4 cellular contexts compared by ENCODE assay signal in the genomic region with DNA sequence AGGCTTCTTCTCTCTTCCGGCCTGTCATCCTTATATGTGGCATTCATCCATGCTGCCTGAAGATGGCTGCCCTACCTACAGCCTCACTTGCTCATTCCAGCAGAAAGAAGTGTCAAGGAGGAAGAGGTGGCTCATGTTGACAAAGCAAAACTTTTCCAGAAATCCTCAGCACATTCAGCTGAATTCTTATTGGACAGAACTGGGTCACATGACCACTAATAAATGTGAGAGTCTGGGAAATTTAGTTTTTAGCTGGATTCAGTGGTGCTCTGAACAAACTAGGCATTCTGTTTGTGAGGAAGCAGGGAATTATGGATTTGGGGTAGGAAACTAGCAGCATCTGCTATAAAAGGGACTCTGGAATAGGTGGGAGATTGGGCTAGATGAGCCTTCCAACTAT.
TF ChIP-seq lines count a peak whose summit lies in the region.

No MANE protein-coding gene starts in this region.

TF ChIP-seq in SK-N-SH, 30 proteins besides CTCF, POLR2A, EP300 and RAD21:
- TF ChIP-seq, protein P1, sequence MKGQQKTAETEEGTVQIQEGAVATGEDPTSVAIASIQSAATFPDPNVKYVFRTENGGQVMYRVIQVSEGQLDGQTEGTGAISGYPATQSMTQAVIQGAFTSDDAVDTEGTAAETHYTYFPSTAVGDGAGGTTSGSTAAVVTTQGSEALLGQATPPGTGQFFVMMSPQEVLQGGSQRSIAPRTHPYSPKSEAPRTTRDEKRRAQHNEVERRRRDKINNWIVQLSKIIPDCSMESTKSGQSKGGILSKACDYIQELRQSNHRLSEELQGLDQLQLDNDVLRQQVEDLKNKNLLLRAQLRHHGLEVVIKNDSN (IDR thresholded peaks at IDR 0.05; ENCODE audit: borderline replicate concordance, low read depth) = 0 out of 2 replicates have a peak, but pooled peaks have one; percentile 10
- no peak for TF ChIP-seq FOSL2 (IDR thresholded peaks at IDR 0.05; ENCODE audit: borderline replicate concordance, low read depth)
- TF ChIP-seq, protein P2, sequence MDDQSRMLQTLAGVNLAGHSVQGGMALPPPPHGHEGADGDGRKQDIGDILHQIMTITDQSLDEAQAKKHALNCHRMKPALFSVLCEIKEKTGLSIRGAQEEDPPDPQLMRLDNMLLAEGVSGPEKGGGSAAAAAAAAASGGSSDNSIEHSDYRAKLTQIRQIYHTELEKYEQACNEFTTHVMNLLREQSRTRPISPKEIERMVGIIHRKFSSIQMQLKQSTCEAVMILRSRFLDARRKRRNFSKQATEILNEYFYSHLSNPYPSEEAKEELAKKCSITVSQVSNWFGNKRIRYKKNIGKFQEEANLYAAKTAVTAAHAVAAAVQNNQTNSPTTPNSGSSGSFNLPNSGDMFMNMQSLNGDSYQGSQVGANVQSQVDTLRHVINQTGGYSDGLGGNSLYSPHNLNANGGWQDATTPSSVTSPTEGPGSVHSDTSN (IDR thresholded peaks at IDR 0.05) = no peak
TF ChIP-seq in SK-N-SH: peak in this region for 1.

TF ChIP-seq in SK-N-SH treated with all-trans-retinoic acid at 6 μM for 48 hours, 23 proteins besides CTCF, POLR2A, EP300 and RAD21:
- no peak for TF ChIP-seq PPARA (CRISPR knock-in tag; IDR thresholded peaks at IDR 0.05; ENCODE audit: borderline replicate concordance)
- TF ChIP-seq, protein P3, sequence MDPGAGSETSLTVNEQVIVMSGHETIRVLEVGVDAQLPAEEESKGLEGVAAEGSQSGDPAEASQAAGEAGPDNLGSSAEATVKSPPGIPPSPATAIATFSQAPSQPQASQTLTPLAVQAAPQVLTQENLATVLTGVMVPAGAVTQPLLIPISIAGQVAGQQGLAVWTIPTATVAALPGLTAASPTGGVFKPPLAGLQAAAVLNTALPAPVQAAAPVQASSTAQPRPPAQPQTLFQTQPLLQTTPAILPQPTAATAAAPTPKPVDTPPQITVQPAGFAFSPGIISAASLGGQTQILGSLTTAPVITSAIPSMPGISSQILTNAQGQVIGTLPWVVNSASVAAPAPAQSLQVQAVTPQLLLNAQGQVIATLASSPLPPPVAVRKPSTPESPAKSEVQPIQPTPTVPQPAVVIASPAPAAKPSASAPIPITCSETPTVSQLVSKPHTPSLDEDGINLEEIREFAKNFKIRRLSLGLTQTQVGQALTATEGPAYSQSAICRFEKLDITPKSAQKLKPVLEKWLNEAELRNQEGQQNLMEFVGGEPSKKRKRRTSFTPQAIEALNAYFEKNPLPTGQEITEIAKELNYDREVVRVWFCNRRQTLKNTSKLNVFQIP (CRISPR knock-in tag; IDR thresholded peaks at IDR 0.05; ENCODE audit: borderline replicate concordance, low read depth) = no peak
- TF ChIP-seq TCF4 (CRISPR knock-in tag; IDR thresholded peaks at IDR 0.05; ENCODE audit: borderline replicate concordance) = no peak
- no peak for TF ChIP-seq ZNF70 (CRISPR knock-in tag; IDR thresholded peaks at IDR 0.05)

TF ChIP-seq in HCT116, 20 proteins besides CTCF, POLR2A, EP300 and RAD21:
- TF ChIP-seq, protein P4, sequence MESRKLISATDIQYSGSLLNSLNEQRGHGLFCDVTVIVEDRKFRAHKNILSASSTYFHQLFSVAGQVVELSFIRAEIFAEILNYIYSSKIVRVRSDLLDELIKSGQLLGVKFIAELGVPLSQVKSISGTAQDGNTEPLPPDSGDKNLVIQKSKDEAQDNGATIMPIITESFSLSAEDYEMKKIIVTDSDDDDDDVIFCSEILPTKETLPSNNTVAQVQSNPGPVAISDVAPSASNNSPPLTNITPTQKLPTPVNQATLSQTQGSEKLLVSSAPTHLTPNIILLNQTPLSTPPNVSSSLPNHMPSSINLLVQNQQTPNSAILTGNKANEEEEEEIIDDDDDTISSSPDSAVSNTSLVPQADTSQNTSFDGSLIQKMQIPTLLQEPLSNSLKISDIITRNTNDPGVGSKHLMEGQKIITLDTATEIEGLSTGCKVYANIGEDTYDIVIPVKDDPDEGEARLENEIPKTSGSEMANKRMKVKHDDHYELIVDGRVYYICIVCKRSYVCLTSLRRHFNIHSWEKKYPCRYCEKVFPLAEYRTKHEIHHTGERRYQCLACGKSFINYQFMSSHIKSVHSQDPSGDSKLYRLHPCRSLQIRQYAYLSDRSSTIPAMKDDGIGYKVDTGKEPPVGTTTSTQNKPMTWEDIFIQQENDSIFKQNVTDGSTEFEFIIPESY (IDR thresholded peaks at IDR 0.05; ENCODE audit: extremely low read depth, insufficient replicate concordance, low read length) = no peak
- TF ChIP-seq SRF (IDR thresholded peaks at IDR 0.05; ENCODE audit: low read depth) (no peak), EGR1 (IDR thresholded peaks at IDR 0.05; ENCODE audit: low read depth) (no peak), EZH2phosphoT487 (IDR thresholded peaks at IDR 0.05; ENCODE audit: borderline replicate concordance) (no peak), ELF1 (IDR thresholded peaks at IDR 0.05; ENCODE audit: borderline replicate concordance, low read depth) (no peak), SP1 (IDR thresholded peaks at IDR 0.05; ENCODE audit: low read depth) (no peak), SIN3A (IDR thresholded peaks at IDR 0.05; ENCODE audit: low read depth) (no peak), YY1 (IDR thresholded peaks at IDR 0.05; ENCODE audit: extremely low read depth, insufficient replicate concordance, low read depth, low read length) (no peak), TCF7L2 (IDR thresholded peaks at IDR 0.05; ENCODE audit: borderline replicate concordance, extremely low read depth, insufficient read depth, insufficient read length) (no peak), EZH2 (IDR thresholded peaks at IDR 0.05) (no peak), CBX3 (IDR thresholded peaks at IDR 0.05; ENCODE audit: low read depth) (no peak), POLR2AphosphoS5 (IDR thresholded peaks at IDR 0.05; ENCODE audit: low read depth, low read length) (no peak), ZFX (IDR thresholded peaks at IDR 0.05) (no peak), FOSL1 (IDR thresholded peaks at IDR 0.05; ENCODE audit: low read depth) (no peak), CEBPB (IDR thresholded peaks at IDR 0.05; ENCODE audit: low read depth) (no peak), ZNF274 (IDR thresholded peaks at IDR 0.05; ENCODE audit: low read depth, low read length) (no peak)
- TF ChIP-seq, protein P5, sequence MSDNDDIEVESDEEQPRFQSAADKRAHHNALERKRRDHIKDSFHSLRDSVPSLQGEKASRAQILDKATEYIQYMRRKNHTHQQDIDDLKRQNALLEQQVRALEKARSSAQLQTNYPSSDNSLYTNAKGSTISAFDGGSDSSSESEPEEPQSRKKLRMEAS (IDR thresholded peaks at IDR 0.05) = no peak
- TF ChIP-seq, protein P6, sequence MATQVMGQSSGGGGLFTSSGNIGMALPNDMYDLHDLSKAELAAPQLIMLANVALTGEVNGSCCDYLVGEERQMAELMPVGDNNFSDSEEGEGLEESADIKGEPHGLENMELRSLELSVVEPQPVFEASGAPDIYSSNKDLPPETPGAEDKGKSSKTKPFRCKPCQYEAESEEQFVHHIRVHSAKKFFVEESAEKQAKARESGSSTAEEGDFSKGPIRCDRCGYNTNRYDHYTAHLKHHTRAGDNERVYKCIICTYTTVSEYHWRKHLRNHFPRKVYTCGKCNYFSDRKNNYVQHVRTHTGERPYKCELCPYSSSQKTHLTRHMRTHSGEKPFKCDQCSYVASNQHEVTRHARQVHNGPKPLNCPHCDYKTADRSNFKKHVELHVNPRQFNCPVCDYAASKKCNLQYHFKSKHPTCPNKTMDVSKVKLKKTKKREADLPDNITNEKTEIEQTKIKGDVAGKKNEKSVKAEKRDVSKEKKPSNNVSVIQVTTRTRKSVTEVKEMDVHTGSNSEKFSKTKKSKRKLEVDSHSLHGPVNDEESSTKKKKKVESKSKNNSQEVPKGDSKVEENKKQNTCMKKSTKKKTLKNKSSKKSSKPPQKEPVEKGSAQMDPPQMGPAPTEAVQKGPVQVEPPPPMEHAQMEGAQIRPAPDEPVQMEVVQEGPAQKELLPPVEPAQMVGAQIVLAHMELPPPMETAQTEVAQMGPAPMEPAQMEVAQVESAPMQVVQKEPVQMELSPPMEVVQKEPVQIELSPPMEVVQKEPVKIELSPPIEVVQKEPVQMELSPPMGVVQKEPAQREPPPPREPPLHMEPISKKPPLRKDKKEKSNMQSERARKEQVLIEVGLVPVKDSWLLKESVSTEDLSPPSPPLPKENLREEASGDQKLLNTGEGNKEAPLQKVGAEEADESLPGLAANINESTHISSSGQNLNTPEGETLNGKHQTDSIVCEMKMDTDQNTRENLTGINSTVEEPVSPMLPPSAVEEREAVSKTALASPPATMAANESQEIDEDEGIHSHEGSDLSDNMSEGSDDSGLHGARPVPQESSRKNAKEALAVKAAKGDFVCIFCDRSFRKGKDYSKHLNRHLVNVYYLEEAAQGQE (IDR thresholded peaks at IDR 0.05; ENCODE audit: low read depth) = no peak
- TF ChIP-seq, protein P7, sequence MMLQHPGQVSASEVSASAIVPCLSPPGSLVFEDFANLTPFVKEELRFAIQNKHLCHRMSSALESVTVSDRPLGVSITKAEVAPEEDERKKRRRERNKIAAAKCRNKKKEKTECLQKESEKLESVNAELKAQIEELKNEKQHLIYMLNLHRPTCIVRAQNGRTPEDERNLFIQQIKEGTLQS (IDR thresholded peaks at IDR 0.05) = no peak

TF ChIP-seq in K562, 482 proteins besides CTCF, POLR2A, EP300 and RAD21:
- no peak for TF ChIP-seq COPS2 (conservative IDR thresholded peaks at IDR 0.05)
- TF ChIP-seq NCOA6 (IDR thresholded peaks at IDR 0.05) = no peak
- TF ChIP-seq SPI1 (IDR thresholded peaks at IDR 0.05; ENCODE audit: borderline replicate concordance, low read depth, low read length) = no peak
- TF ChIP-seq ZNF274 (IDR thresholded peaks at IDR 0.05; ENCODE audit: borderline replicate concordance, low read depth, low read length) = no peak
- TF ChIP-seq, protein P8, sequence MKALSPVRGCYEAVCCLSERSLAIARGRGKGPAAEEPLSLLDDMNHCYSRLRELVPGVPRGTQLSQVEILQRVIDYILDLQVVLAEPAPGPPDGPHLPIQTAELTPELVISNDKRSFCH (CRISPR knock-in tag; IDR thresholded peaks at IDR 0.05) = no peak
- TF ChIP-seq, protein P8 (tag; IDR thresholded peaks at IDR 0.05) = no peak
- TF ChIP-seq, protein P9, sequence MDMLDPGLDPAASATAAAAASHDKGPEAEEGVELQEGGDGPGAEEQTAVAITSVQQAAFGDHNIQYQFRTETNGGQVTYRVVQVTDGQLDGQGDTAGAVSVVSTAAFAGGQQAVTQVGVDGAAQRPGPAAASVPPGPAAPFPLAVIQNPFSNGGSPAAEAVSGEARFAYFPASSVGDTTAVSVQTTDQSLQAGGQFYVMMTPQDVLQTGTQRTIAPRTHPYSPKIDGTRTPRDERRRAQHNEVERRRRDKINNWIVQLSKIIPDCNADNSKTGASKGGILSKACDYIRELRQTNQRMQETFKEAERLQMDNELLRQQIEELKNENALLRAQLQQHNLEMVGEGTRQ (CRISPR knock-in tag; IDR thresholded peaks at IDR 0.05) = 0 out of 2 replicates have a peak, but pooled peaks have one; percentile 15
- peak; percentile 21; the same call in 1 of the 2 replicates for TF ChIP-seq RAD51 (IDR thresholded peaks at IDR 0.05; ENCODE audit: borderline replicate concordance, low read depth)
- no peak for TF ChIP-seq FOXA3 (CRISPR knock-in tag; conservative IDR thresholded peaks at IDR 0.05 in 1 of 2, IDR thresholded peaks at IDR 0.05 in 1 of 2)
- TF ChIP-seq, protein P10, sequence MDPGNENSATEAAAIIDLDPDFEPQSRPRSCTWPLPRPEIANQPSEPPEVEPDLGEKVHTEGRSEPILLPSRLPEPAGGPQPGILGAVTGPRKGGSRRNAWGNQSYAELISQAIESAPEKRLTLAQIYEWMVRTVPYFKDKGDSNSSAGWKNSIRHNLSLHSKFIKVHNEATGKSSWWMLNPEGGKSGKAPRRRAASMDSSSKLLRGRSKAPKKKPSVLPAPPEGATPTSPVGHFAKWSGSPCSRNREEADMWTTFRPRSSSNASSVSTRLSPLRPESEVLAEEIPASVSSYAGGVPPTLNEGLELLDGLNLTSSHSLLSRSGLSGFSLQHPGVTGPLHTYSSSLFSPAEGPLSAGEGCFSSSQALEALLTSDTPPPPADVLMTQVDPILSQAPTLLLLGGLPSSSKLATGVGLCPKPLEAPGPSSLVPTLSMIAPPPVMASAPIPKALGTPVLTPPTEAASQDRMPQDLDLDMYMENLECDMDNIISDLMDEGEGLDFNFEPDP (CRISPR knock-in tag; IDR thresholded peaks at IDR 0.05) = no peak
- TF ChIP-seq, protein P11, sequence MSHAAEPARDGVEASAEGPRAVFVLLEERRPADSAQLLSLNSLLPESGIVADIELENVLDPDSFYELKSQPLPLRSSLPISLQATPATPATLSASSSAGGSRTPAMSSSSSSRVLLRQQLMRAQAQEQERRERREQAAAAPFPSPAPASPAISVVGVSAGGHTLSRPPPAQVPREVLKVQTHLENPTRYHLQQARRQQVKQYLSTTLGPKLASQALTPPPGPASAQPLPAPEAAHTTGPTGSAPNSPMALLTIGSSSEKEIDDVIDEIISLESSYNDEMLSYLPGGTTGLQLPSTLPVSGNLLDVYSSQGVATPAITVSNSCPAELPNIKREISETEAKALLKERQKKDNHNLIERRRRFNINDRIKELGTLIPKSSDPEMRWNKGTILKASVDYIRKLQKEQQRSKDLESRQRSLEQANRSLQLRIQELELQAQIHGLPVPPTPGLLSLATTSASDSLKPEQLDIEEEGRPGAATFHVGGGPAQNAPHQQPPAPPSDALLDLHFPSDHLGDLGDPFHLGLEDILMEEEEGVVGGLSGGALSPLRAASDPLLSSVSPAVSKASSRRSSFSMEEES (CRISPR knock-in tag; IDR thresholded peaks at IDR 0.05) = peak; percentile 75
- no peak for TF ChIP-seq TBL1XR1 (IDR thresholded peaks at IDR 0.05; ENCODE audit: low read length in 2 of 2)
- TF ChIP-seq, protein P12, sequence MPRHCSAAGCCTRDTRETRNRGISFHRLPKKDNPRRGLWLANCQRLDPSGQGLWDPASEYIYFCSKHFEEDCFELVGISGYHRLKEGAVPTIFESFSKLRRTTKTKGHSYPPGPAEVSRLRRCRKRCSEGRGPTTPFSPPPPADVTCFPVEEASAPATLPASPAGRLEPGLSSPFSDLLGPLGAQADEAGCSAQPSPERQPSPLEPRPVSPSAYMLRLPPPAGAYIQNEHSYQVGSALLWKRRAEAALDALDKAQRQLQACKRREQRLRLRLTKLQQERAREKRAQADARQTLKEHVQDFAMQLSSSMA (CRISPR knock-in tag; IDR thresholded peaks at IDR 0.05) = no peak
- no peak for TF ChIP-seq ZNF140 (CRISPR knock-in tag; IDR thresholded peaks at IDR 0.05)
TF ChIP-seq in K562: peak in this region for 3.
